8 cellular contexts compared by ENCODE assay signal in the genomic region with DNA sequence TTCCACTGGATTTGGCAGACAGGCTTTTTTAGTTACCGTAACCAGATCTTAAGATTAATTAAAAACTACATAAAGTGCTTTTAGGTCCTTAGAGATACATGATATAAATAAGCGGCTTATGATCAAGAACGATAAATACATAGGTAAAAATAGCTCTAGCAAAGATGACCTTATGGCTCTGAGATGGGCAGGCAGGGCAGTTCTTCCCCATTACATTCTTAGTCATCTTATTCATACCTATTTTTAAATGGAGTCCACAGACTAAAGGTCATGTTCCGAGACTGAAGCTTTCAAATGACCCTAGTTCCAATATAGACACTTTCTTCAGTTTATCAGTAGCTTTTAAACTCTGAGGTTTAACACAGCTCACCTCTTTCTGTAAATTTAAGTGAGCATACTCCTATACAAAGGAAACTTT. TPM values are rescaled to one million over a fixed set of nuclear protein-coding genes. Genes with fewer than 3 reads are reported as not detected.
DNase-seq lines count a peak whose midpoint lies in the region; ATAC-seq and TF ChIP-seq lines count a peak whose summit lies in the region.

No MANE protein-coding gene starts in this region.

- H3K4me1 ChIP-seq in testis: peaks cover 37% of the 10 kb centered on the region

- H3K27me3 ChIP-seq in kidney epithelial cell (ENCODE audit: control insufficient read depth, insufficient read depth, low read length) (no peaks in the 10 kb centered on the region), testis (no peaks in the 10 kb centered on the region)

- 44% methylated on average over 4 of the region's 4 CpGs for WGBS in testis, 2 donors

- ATAC-seq in HG03521 (IDR thresholded peaks at IDR 0.05; ENCODE audit: unreplicated experiment) (no peak), GM21515 (IDR thresholded peaks at IDR 0.05; ENCODE audit: unreplicated experiment) (no peak)

- intact Hi-C loops in testis (cut with DNase I; ENCODE audit: low total_unique reads): no loop called here

- H3K4me3 ChIP-seq in kidney epithelial cell (ENCODE audit: low read depth, low read length) (peak overlapping the region; percentile 99), testis (no peak overlapping the region)

- DNase-seq in NCI-H82 (lab: John Stamatoyannopoulos, UW) (peak; percentile 58), NCI-H82 treated with DMSO at 0.1 percent for 48 hours (lab: John Stamatoyannopoulos, UW; ENCODE audit: unreplicated experiment) (no peak), amniotic epithelial cell (ENCODE audit: low read depth) (peak; percentile 31), kidney epithelial cell (ENCODE audit: low read depth) (no peak), testis (no peak)
- no peak for DNase-seq in activated CD8-positive, alpha-beta memory T cell treated with anti-CD3 and anti-CD28 coated beads for 24 hours

- no peak for TF ChIP-seq CTCF in kidney epithelial cell (IDR thresholded peaks at IDR 0.05; ENCODE audit: insufficient read depth, low read length, poor library complexity, severe bottlenecking)
- TF ChIP-seq CTCF in testis (IDR thresholded peaks at IDR 0.05): no peak

- TF ChIP-seq POLR2A in testis (IDR thresholded peaks at IDR 0.05): no peak

- peak overlapping the region; percentile 100 for H3K27ac ChIP-seq in testis

- H3K9me3 ChIP-seq in testis: no peaks in the 10 kb centered on the region

- H3K36me3 ChIP-seq in kidney epithelial cell (ENCODE audit: control insufficient read depth, insufficient read depth, low read length) (peaks cover 8% of the 10 kb centered on the region), testis (ENCODE audit: low read depth, missing control alignments) (no peaks in the 10 kb centered on the region)

RNA-seq across cellular contexts. Expression of a gene that starts 4.3 kb away (rescaled TPM):
- total RNA-seq in kidney epithelial cell (206 and 222 TPM in 2 replicates), testis (100 to 1,000 TPM in 1 of 2 donors, 10 to 100 TPM in 1; 94.1 to 111 TPM)
- polyA plus RNA-seq in testis (ENCODE audit: insufficient read depth, low read depth, low replicate concordance): 112 TPM

RNA-seq across cellular contexts. Expression of a gene that starts 25.9 kb away (rescaled TPM):
- total RNA-seq in kidney epithelial cell (0.46 and 1.7 TPM in 2 replicates), testis (1 to 10 TPM; 8.9 to 10.0 TPM)
- 14.2 TPM for polyA plus RNA-seq in testis (ENCODE audit: insufficient read depth, low read depth, low replicate concordance)

RNA-seq across cellular contexts. Expression of a gene that starts 54.3 kb away (rescaled TPM):
- total RNA-seq in kidney epithelial cell (80.9 and 178 TPM in 2 replicates), testis (10 to 100 TPM; 76.5 to 84.5 TPM)
- polyA plus RNA-seq in testis (ENCODE audit: insufficient read depth, low read depth, low replicate concordance): 104 TPM

RNA-seq across cellular contexts. Expression of a gene that starts 59.5 kb away (rescaled TPM):
- not detected in 2 replicates for total RNA-seq in kidney epithelial cell
- 1 to 10 TPM in 1 of 2 donors, not detected in 1; 1.3 TPM for total RNA-seq in testis
- polyA plus RNA-seq in testis (ENCODE audit: insufficient read depth, low read depth, low replicate concordance): not detected

Comparison
In these comparisons a context has a peak if more than half of its experiments do, and no peak if none do; other contexts are left out.
1. DNase-seq: peak in NCI-H82 (single experiment) and amniotic epithelial cell (single experiment); none in NCI-H82 treated with DMSO at 0.1 percent for 48 hours (single experiment), kidney epithelial cell (single experiment), testis (single experiment) and activated CD8-positive, alpha-beta memory T cell treated with anti-CD3 and anti-CD28 coated beads for 24 hours (single experiment).